ENCODE assay signal across 38 cellular contexts in genomic region chr16:64989050-64989449, GRCh38.
"Had no signal": no experiment of that assay in that cellular context is flagged by ENCODE, and none has a peak within 500 bp of the region (broad histone marks: within the 10 kb centered on the region; RNA-seq: fewer than 3 reads in every experiment).

No MANE protein-coding gene starts in this region.

- H3K4me3 ChIP-seq: Peyer's patch, SJSA1 had no signal

- H3K27me3 Mint-ChIP-seq: activated CD4-positive, alpha-beta memory T cell treated with anti-CD3 and anti-CD28 coated beads, Interleukin-2, amount 10 ng/mL, durations not matched to agents 7 days and 5 days; activated CD8-positive, alpha-beta memory T cell treated with anti-CD3 and anti-CD28 coated beads, Interleukin-2, amount 10 ng/mL, durations not matched to agents 7 days and 5 days; activated naive CD4-positive, alpha-beta T cell treated with anti-CD3 and anti-CD28 coated beads, Interleukin-2, amount 10 ng/mL, durations not matched to agents 7 days and 5 days; activated naive CD8-positive, alpha-beta T cell had no signal

- H3K4me1 Mint-ChIP-seq: activated CD4-positive, alpha-beta memory T cell treated with anti-CD3 and anti-CD28 coated beads, Interleukin-2, amount 10 ng/mL, durations not matched to agents 7 days and 5 days; activated CD8-positive, alpha-beta memory T cell treated with anti-CD3 and anti-CD28 coated beads, Interleukin-2, amount 10 ng/mL, durations not matched to agents 7 days and 5 days; activated naive CD4-positive, alpha-beta T cell treated with anti-CD3 and anti-CD28 coated beads, Interleukin-2, amount 10 ng/mL, durations not matched to agents 7 days and 5 days had no signal

- H3K27me3 ChIP-seq: brain microvascular endothelial cell, Peyer's patch, SJSA1 had no signal

- H3K4me2 ChIP-seq: KMS-11 had no signal

- ATAC-seq: activated CD8-positive, alpha-beta memory T cell treated with anti-CD3 and anti-CD28 coated beads, Interleukin-2, amount 10 ng/mL, durations not matched to agents 7 days and 5 days; PC-3 had no signal

- H3K36me3 ChIP-seq: WERI-Rb-1 had no signal

- H3K27ac ChIP-seq: brain microvascular endothelial cell, KMS-11, Peyer's patch, SJSA1, WERI-Rb-1 had no signal

- H3K9me3 ChIP-seq: Peyer's patch, SJSA1 had no signal

- H3K4me1 ChIP-seq: Peyer's patch, SJSA1 had no signal

- H3K4me3 Mint-ChIP-seq: activated CD4-positive, alpha-beta memory T cell treated with anti-CD3 and anti-CD28 coated beads, Interleukin-2, amount 10 ng/mL, durations not matched to agents 7 days and 5 days; activated CD8-positive, alpha-beta memory T cell treated with anti-CD3 and anti-CD28 coated beads, Interleukin-2, amount 10 ng/mL, durations not matched to agents 7 days and 5 days; activated naive CD4-positive, alpha-beta T cell treated with anti-CD3 and anti-CD28 coated beads, Interleukin-2, amount 10 ng/mL, durations not matched to agents 7 days and 5 days; activated naive CD8-positive, alpha-beta T cell had no signal

- H3K9ac ChIP-seq: KMS-11 had no signal

- DNase-seq: activated CD4-positive, alpha-beta memory T cell treated with anti-CD3 and anti-CD28 coated beads, Interleukin-2, amount 10 ng/mL, durations not matched to agents 7 days and 5 days; activated CD4-positive, alpha-beta T cell treated with anti-CD3 and anti-CD28 coated beads for 1 hour; activated CD4-positive, alpha-beta T cell treated with anti-CD3 and anti-CD28 coated beads for 48 hours; activated CD4-positive, CD25-positive, alpha-beta regulatory T cell; activated CD8-positive, alpha-beta memory T cell treated with anti-CD3 and anti-CD28 coated beads for 24 hours; activated CD8-positive, alpha-beta memory T cell treated with anti-CD3 and anti-CD28 coated beads, Interleukin-2, amount 10 ng/mL, durations not matched to agents 7 days and 5 days; activated CD8-positive, alpha-beta memory T cell treated with anti-CD3 and anti-CD28 coated beads, Interleukin-2, amount 50 U/mL, for 48 hours; activated effector memory CD4-positive, alpha-beta T cell treated with Interleukin-2 at 50 U/mL for 16 hours; activated naive CD4-positive, alpha-beta T cell treated with anti-CD3 and anti-CD28 coated beads, Interleukin-2, amount 10 ng/mL, durations not matched to agents 7 days and 5 days; activated T-cell treated with anti-CD3 and anti-CD28 coated beads, Interleukin-2, amount 50 U/mL, for 48 hours; amniotic stem cell; aorta; brain microvascular endothelial cell; central memory CD4-positive, alpha-beta T cell; MM.1S; MV-4-11; NCI-H1092; NCI-H146; NCI-H187; NCI-H2029 treated with DMSO at 0.1 percent for 48 hours; NCI-H2107; NCI-H2171; NCI-H510A; NCI-H526; NCI-H748 treated with DMSO at 0.1 percent for 48 hours; NK-92 treated with Interleukin-12 subunit alpha and Interleukin-12 subunit beta, amount 100 ng/mL, for 24 hours; PC-3; Peyer's patch; RPMI8226; SHP77 treated with DMSO at 0.1 percent for 48 hours; SW 1271; T-helper 1 cell; T-helper 2 cell; T-helper 9 cell; WERI-Rb-1 had no signal

- H3K36me3 Mint-ChIP-seq: activated CD8-positive, alpha-beta memory T cell treated with anti-CD3 and anti-CD28 coated beads, Interleukin-2, amount 10 ng/mL, durations not matched to agents 7 days and 5 days; activated naive CD4-positive, alpha-beta T cell treated with anti-CD3 and anti-CD28 coated beads, Interleukin-2, amount 10 ng/mL, durations not matched to agents 7 days and 5 days; activated naive CD8-positive, alpha-beta T cell had no signal

- H3K27ac Mint-ChIP-seq: activated CD4-positive, alpha-beta memory T cell treated with anti-CD3 and anti-CD28 coated beads, Interleukin-2, amount 10 ng/mL, durations not matched to agents 7 days and 5 days; activated CD8-positive, alpha-beta memory T cell treated with anti-CD3 and anti-CD28 coated beads, Interleukin-2, amount 10 ng/mL, durations not matched to agents 7 days and 5 days; activated naive CD4-positive, alpha-beta T cell treated with anti-CD3 and anti-CD28 coated beads, Interleukin-2, amount 10 ng/mL, durations not matched to agents 7 days and 5 days; activated naive CD8-positive, alpha-beta T cell had no signal
